Comparison of ENCODE assay signal across 17 cellular contexts in genomic region chr3:57298041-57298440, GRCh38. TPM values are rescaled to one million over a fixed set of nuclear protein-coding genes. Genes with fewer than 3 reads are reported as not detected.
DNase-seq lines count a peak whose midpoint lies in the region; ATAC-seq, FAIRE-seq and TF ChIP-seq lines count a peak whose summit lies in the region.
"Had no signal": no experiment of that assay in that cellular context is flagged by ENCODE, and none has a peak within 500 bp of the region (broad histone marks: within the 10 kb centered on the region; RNA-seq: fewer than 3 reads in every experiment).

No MANE protein-coding gene starts in this region.

- no peaks in the 10 kb centered on the region for H3K9me3 ChIP-seq in HepG2 (ENCODE audit: low read length)
- H3K9me3 ChIP-seq: Caco-2, neutrophil, SJSA1 had no signal

- H3K4me1 ChIP-seq in HepG2 (ENCODE audit: insufficient read depth, low read length) = 0 out of 2 replicates have a peak, but pooled peaks cover 2% of the 10 kb centered on the region
- H3K4me1 ChIP-seq: Caco-2, SJSA1 had no signal

- no peak overlapping the region for H3K9ac ChIP-seq in HepG2 (ENCODE audit: insufficient read depth, low read depth, low read length)

- in situ Hi-C loops in astrocyte of the spinal cord (cut with HindIII; ENCODE audit: low sequenced_read_pairs) = no loop called here
- in situ Hi-C loops in HepG2 (cut with HindIII; ENCODE audit: extremely low pct_ligation_motif_present, low pct_unique_long_range_greater_than_20kb) = no loop called here

- H3K27ac ChIP-seq in HepG2 (ENCODE audit: extremely low read length, insufficient read depth, low read length) = no peak overlapping the region
- no peak overlapping the region for H3K27ac ChIP-seq in substantia nigra (ENCODE audit: low read depth, low read length, poor library complexity, severe bottlenecking)
- H3K27ac ChIP-seq: neutrophil, SJSA1 had no signal

- H4K20me1 ChIP-seq in HepG2 (ENCODE audit: insufficient read depth, low read length) = no peaks in the 10 kb centered on the region

- no peaks in the 10 kb centered on the region for H3K36me3 ChIP-seq in HepG2 (replicated peaks in 1 of 2; ENCODE audit: control insufficient read depth in 1 of 2, insufficient read depth in 2 of 2, low read length in 2 of 2)
- H3K36me3 ChIP-seq: neutrophil, SJSA1 had no signal

- TF ChIP-seq RAD21 in HepG2 (CRISPR knock-in tag; IDR thresholded peaks at IDR 0.05) = no peak

- intact Hi-C loops in HepG2 (cut with micrococcal nuclease; ENCODE audit: unreplicated experiment) = no loop called here

- 22% methylated on average over 1 of the region's 1 CpG for WGBS in HepG2 (ENCODE audit: low lambda C conversion rate)

- no peak for TF ChIP-seq POLR2A in HepG2 (IDR thresholded peaks at IDR 0.05; ENCODE audit: insufficient read depth in 1 of 2, low read depth in 2 of 2, low read length in 2 of 2)

- DNase-seq in EH (ENCODE audit: low read depth) (peak; percentile 7), HT1080 (ENCODE audit: low read depth) (peak; percentile 83), astrocyte of the spinal cord (ENCODE audit: low read depth, low spot score) (peak; percentile 28), HepG2 (ENCODE audit: low spot score) (peak; percentile 5), NOMO-1 treated with DMSO at 0.1 percent for 48 hours (lab: John Stamatoyannopoulos, UW; ENCODE audit: unreplicated experiment) (no peak), NCI-H1694 treated with DMSO at 0.1 percent for 48 hours (lab: John Stamatoyannopoulos, UW) (no peak), substantia nigra (lab: John Stamatoyannopoulos, UW) (no peak)
- DNase-seq: amygdala, KG1, NCI-H345 had no signal

- H3K79me2 ChIP-seq in HepG2 (ENCODE audit: insufficient read depth, low read length) = no peaks in the 10 kb centered on the region

- H3K4me2 ChIP-seq in HepG2 (ENCODE audit: low read depth, low read length) = no peak overlapping the region

- TF ChIP-seq CTCF in astrocyte of the spinal cord (IDR thresholded peaks at IDR 0.05; ENCODE audit: low read depth, low read length) (peak; percentile 9), HepG2 (CRISPR knock-in tag; IDR thresholded peaks at IDR 0.05) (no peak)

- POLR2A ChIA-PET in HepG2 (lab: Yijun Ruan, JAX) = no interaction called here

- no peaks in the 10 kb centered on the region for H3K27me3 ChIP-seq in HepG2 (ENCODE audit: control insufficient read depth in 1 of 2, insufficient read depth in 2 of 2, low read length in 2 of 2)
- H3K27me3 ChIP-seq: SJSA1 had no signal

- no TSS peak for BruUV-seq in HepG2 (replicated peaks; lab: Mats Ljungman, UMichigan)

- TF ChIP-seq EP300 in HepG2 (IDR thresholded peaks at IDR 0.05; ENCODE audit: low read depth in 2 of 2, low read length in 2 of 2) (no peak), HepG2 (CRISPR knock-in tag; IDR thresholded peaks at IDR 0.05; ENCODE audit: borderline replicate concordance) (no peak)

- ATAC-seq in HepG2 (peak; percentile 64; the same call in 2 of the 3 replicates), HG03095 (IDR thresholded peaks at IDR 0.05; ENCODE audit: unreplicated experiment) (no peak)

- H2AFZ ChIP-seq in HepG2 (ENCODE audit: low read length) = no peak overlapping the region

- FAIRE-seq in HepG2 (lab: Jason Lieb, UNC) = no peak
- FAIRE-seq: endometrium, islet of Langerhans had no signal

- CTCF ChIA-PET in HepG2 (lab: Yijun Ruan, JAX; ENCODE audit: low intra/inter-chr PET ratio, low total read pairs) = no interaction called here

- H3K4me3 ChIP-seq in astrocyte of the spinal cord (ENCODE audit: low read depth, low read length) (no peak overlapping the region), HepG2 (replicated peaks in 1 of 3; ENCODE audit: insufficient read depth in 1 of 3, low read depth in 2 of 3, low read length in 3 of 3) (no peak overlapping the region)
- H3K4me3 ChIP-seq: SJSA1 had no signal

TF ChIP-seq in HepG2, 621 proteins besides CTCF, POLR2A, EP300 and RAD21 (continues in another document):
- TF ChIP-seq PBX2 (CRISPR knock-in tag; IDR thresholded peaks at IDR 0.05) (no peak), SAFB2 (CRISPR knock-in tag; IDR thresholded peaks at IDR 0.05; ENCODE audit: borderline replicate concordance, low read depth) (no peak), ZNF850 (CRISPR knock-in tag; conservative IDR thresholded peaks at IDR 0.05) (no peak), CREB1 (IDR thresholded peaks at IDR 0.05) (0 out of 2 replicates have a peak, but pooled peaks have one; percentile 26), CREB1 (CRISPR knock-in tag; IDR thresholded peaks at IDR 0.05) (no peak), ZNF546 (CRISPR knock-in tag; conservative IDR thresholded peaks at IDR 0.05) (no peak), ZMYM4 (CRISPR knock-in tag; IDR thresholded peaks at IDR 0.05) (no peak), MTF2 (CRISPR knock-in tag; IDR thresholded peaks at IDR 0.05; ENCODE audit: borderline replicate concordance) (no peak), FOXM1 (CRISPR knock-in tag; IDR thresholded peaks at IDR 0.05) (no peak), BCL3 (CRISPR knock-in tag; IDR thresholded peaks at IDR 0.05) (no peak), GATAD2A (CRISPR knock-in tag; IDR thresholded peaks at IDR 0.05) (no peak), FOSL2 (CRISPR knock-in tag; IDR thresholded peaks at IDR 0.05) (peak; percentile 39; the same call in 1 of the 2 replicates), DRAP1 (CRISPR knock-in tag; IDR thresholded peaks at IDR 0.05) (no peak), ZNF282 (IDR thresholded peaks at IDR 0.05; ENCODE audit: partially characterized antibody) (no peak), ZNF607 (CRISPR knock-in tag; IDR thresholded peaks at IDR 0.05; ENCODE audit: borderline replicate concordance) (no peak)

RNA-seq across cellular contexts. Expression of gene ASB14, which starts 5.6 kb away (rescaled TPM):
- 0.20 TPM in 1 of 2 replicates, not detected in the other for total RNA-seq in HT1080 (2014; rRNA removed; shearing (Covaris generic))
- not detected in 2 replicates for polyA plus RNA-seq in HT1080 (2015; cell fraction: cytosol; rRNA removed)
- polyA plus RNA-seq in HT1080 (2015; cell fraction: nucleus; rRNA removed) = 0.06 TPM in 1 of 2 replicates, not detected in the other
- total RNA-seq in HepG2 (2016; rRNA removed; fragmentation: Illumina TruSeq; extraction: Trizol) = not detected in 2 replicates
- total RNA-seq in HepG2 (2016; cell fraction: cytosol; rRNA removed; fragmentation: Illumina TruSeq; extraction: Trizol; ENCODE audit: low read depth) = not detected in 2 replicates
- not detected in 2 replicates for total RNA-seq in HepG2 (2016; cell fraction: insoluble cytoplasmic fraction; rRNA removed; fragmentation: Illumina TruSeq; extraction: Trizol)
- not detected in 2 replicates for total RNA-seq in HepG2 (2016; cell fraction: membrane; rRNA removed; fragmentation: Illumina TruSeq; extraction: Trizol)
- total RNA-seq in HepG2 (2016; cell fraction: nucleus; rRNA removed; fragmentation: Illumina TruSeq; extraction: Trizol) = not detected in 2 replicates
- polyA plus RNA-seq in HepG2 (2011; rRNA removed) = not detected in 2 replicates
- polyA plus RNA-seq in HepG2 (2011; cell fraction: cytosol; rRNA removed) = not detected in 2 replicates
- not detected in 2 replicates for polyA plus RNA-seq in HepG2 (2011; cell fraction: nucleus; rRNA removed)
- 0.23 and 0.35 TPM in 2 replicates for polyA plus RNA-seq in HepG2 (2012)
- not detected in 2 replicates for polyA plus RNA-seq in HepG2 (2016; cell fraction: cytosol; fragmentation: Illumina TruSeq; extraction: Trizol; ENCODE audit: low read depth)
- polyA plus RNA-seq in HepG2 (2016; cell fraction: insoluble cytoplasmic fraction; fragmentation: Illumina TruSeq; extraction: Trizol; ENCODE audit: low read depth) = not detected in 2 replicates
- not detected in 2 replicates for polyA plus RNA-seq in HepG2 (2016; cell fraction: membrane; fragmentation: Illumina TruSeq; extraction: Trizol; ENCODE audit: low read depth)
- polyA plus RNA-seq in HepG2 (2016; cell fraction: nucleus; fragmentation: Illumina TruSeq; extraction: Trizol; ENCODE audit: insufficient read depth, low read depth) = not detected in 2 replicates
- not detected in 2 replicates for polyA minus RNA-seq in HepG2 (2011; rRNA and poly(A)+ RNA removed; ENCODE audit: low replicate concordance)
- polyA minus RNA-seq in HepG2 (2011; cell fraction: cytosol; rRNA and poly(A)+ RNA removed) = not detected in 2 replicates
- polyA minus RNA-seq in HepG2 (2011; cell fraction: nucleus; rRNA and poly(A)+ RNA removed) = 0.26 and 0.37 TPM in 2 replicates
- total RNA-seq: Caco-2, SJSA1, temporal lobe had no signal

Comparison
In these comparisons a context has a peak if more than half of its experiments do, and no peak if none do; other contexts are left out.
1. DNase-seq: peak in EH (single experiment), HT1080 (single experiment), astrocyte of the spinal cord (single experiment) and HepG2 (single experiment); none in NOMO-1 treated with DMSO at 0.1 percent for 48 hours (single experiment), NCI-H1694 treated with DMSO at 0.1 percent for 48 hours (single experiment) and substantia nigra (0 of 49).